Comparison of ENCODE assay signal across 8 cellular contexts in the genomic region with DNA sequence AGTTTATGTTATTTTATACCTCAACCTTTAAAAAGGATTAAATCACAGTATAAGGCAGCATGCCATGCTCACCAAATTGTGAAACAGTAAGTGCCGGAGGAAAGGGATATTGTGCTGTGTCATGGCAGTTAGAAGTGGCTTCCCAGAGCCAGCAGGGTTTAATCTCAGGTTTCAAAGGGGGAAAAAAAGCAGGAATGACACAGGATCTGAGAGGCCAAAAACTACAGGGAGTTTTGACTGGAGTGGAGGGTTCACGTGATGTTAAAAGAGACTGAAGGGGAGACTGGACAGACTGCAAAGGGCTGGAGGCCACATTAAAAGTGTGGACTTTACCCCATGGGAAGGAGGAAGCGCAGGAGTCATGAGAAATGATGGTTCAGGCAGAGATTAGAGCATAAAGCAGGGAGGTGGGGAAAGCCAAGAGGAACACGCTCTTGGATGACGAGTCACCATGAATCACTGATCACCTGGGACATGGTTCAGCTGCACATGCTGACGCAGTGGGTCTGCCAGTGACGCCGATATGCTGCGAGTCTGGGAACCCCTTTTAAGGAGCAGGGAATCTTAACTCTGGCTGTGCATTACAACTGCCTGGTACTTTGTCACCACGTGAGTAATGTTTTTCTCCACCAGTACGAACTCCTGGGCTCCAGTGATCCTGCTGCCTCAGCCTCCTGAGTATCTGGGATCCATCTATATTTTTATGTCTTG. TPM values are rescaled to one million over a fixed set of nuclear protein-coding genes. Genes with fewer than 3 reads are reported as not detected.
DNase-seq lines count a peak whose midpoint lies in the region; ATAC-seq and TF ChIP-seq lines count a peak whose summit lies in the region.

No MANE protein-coding gene starts in this region.

- POLR2A ChIA-PET in PC-9 (lab: Charles Lee; ENCODE audit: unreplicated experiment) = no interaction called here
- POLR2A ChIA-PET in naive thymus-derived CD4-positive, alpha-beta T cell (lab: Charles Lee) = no interaction called here

- peak overlapping the region; percentile 97 for H3K27ac ChIP-seq in PC-9
- H3K27ac ChIP-seq in esophagus muscularis mucosa (replicated peaks in 1 of 4) = peak overlapping the region; percentile 72 to 88 (median 85)
- H3K27ac ChIP-seq in naive thymus-derived CD4-positive, alpha-beta T cell (ENCODE audit: low read depth, low read length) = no peak overlapping the region

- H3K36me3 ChIP-seq in PC-9 (ENCODE audit: low read depth) = no peaks in the 10 kb centered on the region
- peaks cover 0 to 12% (median 8%) of the 10 kb centered on the region in 4 donors for H3K36me3 ChIP-seq in esophagus muscularis mucosa
- H3K36me3 ChIP-seq in naive thymus-derived CD4-positive, alpha-beta T cell (ENCODE audit: control insufficient read depth in 2 of 3, insufficient read depth in 3 of 3, low read length in 3 of 3) = no peaks in the 10 kb centered on the region

- H3K4me2 ChIP-seq in PC-9 = peak overlapping the region; percentile 75

- H3K27me3 Mint-ChIP-seq in naive thymus-derived CD4-positive, alpha-beta T cell = peaks cover 0 to 2% (median 0%) of the 10 kb centered on the region in 5 donors

- ATAC-seq in naive thymus-derived CD4-positive, alpha-beta T cell = peak; percentile 68
- no peak for ATAC-seq in GM21717 (IDR thresholded peaks at IDR 0.05; ENCODE audit: unreplicated experiment)
- ATAC-seq in HG03571 (IDR thresholded peaks at IDR 0.05; ENCODE audit: unreplicated experiment) = no peak

- H3K9me3 Mint-ChIP-seq in naive thymus-derived CD4-positive, alpha-beta T cell = no peaks in the 10 kb centered on the region

- H3K9me3 ChIP-seq in PC-9 (ENCODE audit: insufficient read depth, low read depth) = no peaks in the 10 kb centered on the region
- H3K9me3 ChIP-seq in esophagus muscularis mucosa = no peaks in the 10 kb centered on the region
- H3K9me3 ChIP-seq in naive thymus-derived CD4-positive, alpha-beta T cell (ENCODE audit: control insufficient read depth in 2 of 3, low read length in 3 of 3) = no peaks in the 10 kb centered on the region

- peak; percentile 92 for TF ChIP-seq EP300 in esophagus muscularis mucosa (IDR thresholded peaks at IDR 0.05)

- peak overlapping the region; percentile 43; the same call in 1 of the 2 replicates for H3K4me3 ChIP-seq in PC-9
- H3K4me3 ChIP-seq in esophagus muscularis mucosa = peak overlapping the region in 2 of 4 donors; percentile 7 to 18
- H3K4me3 ChIP-seq in naive thymus-derived CD4-positive, alpha-beta T cell (ENCODE audit: low read length) = no peak overlapping the region

- no peak for TF ChIP-seq POLR2A in esophagus muscularis mucosa (IDR thresholded peaks at IDR 0.05; ENCODE audit: low read depth)

- no peak overlapping the region for H3K4me3 Mint-ChIP-seq in naive thymus-derived CD4-positive, alpha-beta T cell

- H4K20me1 ChIP-seq in PC-9 (ENCODE audit: insufficient read depth) = peaks cover 8% of the 10 kb centered on the region; the same call in 1 of the 2 replicates

- peak overlapping the region; percentile 10; the same call in 1 of the 2 replicates for H2AFZ ChIP-seq in PC-9

- H3K36me3 Mint-ChIP-seq in naive thymus-derived CD4-positive, alpha-beta T cell = peaks cover 0 to 8% (median 0%) of the 10 kb centered on the region in 5 donors

- peaks cover 43% of the 10 kb centered on the region for H3K79me2 ChIP-seq in PC-9 (ENCODE audit: low read depth)

- CTCF ChIA-PET in PC-9 (lab: Charles Lee) = no interaction called here
- CTCF ChIA-PET in naive thymus-derived CD4-positive, alpha-beta T cell (lab: Charles Lee) = no interaction called here

- H3K9me2 ChIP-seq in PC-9 (ENCODE audit: insufficient read depth) = no peaks in the 10 kb centered on the region

- TF ChIP-seq CTCF in PC-9 (conservative IDR thresholded peaks at IDR 0.05) = no peak
- no peak for TF ChIP-seq CTCF in esophagus muscularis mucosa (IDR thresholded peaks at IDR 0.05)

- peaks cover 14 to 59% (median 41%) of the 10 kb centered on the region in 7 donors for H3K4me1 Mint-ChIP-seq in naive thymus-derived CD4-positive, alpha-beta T cell

- BruUV-seq in PC-9 (replicated peaks; lab: Mats Ljungman, UMichigan) = no TSS peak

- peak overlapping the region in 5 of 9 donors; percentile 32 to 70 (median 45) for H3K27ac Mint-ChIP-seq in naive thymus-derived CD4-positive, alpha-beta T cell

- H3K4me1 ChIP-seq in PC-9 (replicated peaks; ENCODE audit: insufficient read depth) = peaks cover 62% of the 10 kb centered on the region
- peaks cover 20 to 54% (median 45%) of the 10 kb centered on the region in 4 donors for H3K4me1 ChIP-seq in esophagus muscularis mucosa
- peaks cover 12 to 15% of the 10 kb centered on the region in 2 donors for H3K4me1 ChIP-seq in naive thymus-derived CD4-positive, alpha-beta T cell (ENCODE audit: control insufficient read depth in 2 of 2, insufficient read depth in 2 of 2, low read length in 2 of 2)

- H3F3A ChIP-seq in PC-9 (ENCODE audit: insufficient read depth, low read depth) = peaks cover 60% of the 10 kb centered on the region

- H3K27me3 ChIP-seq in PC-9 (ENCODE audit: insufficient read depth, low read depth) (no peaks in the 10 kb centered on the region), esophagus muscularis mucosa (no peaks in the 10 kb centered on the region)
- no peaks in the 10 kb centered on the region for H3K27me3 ChIP-seq in naive thymus-derived CD4-positive, alpha-beta T cell (ENCODE audit: control insufficient read depth in 2 of 2, insufficient read depth in 2 of 2, low read length in 2 of 2)

- peak; percentile 84 for DNase-seq in GM04503 (ENCODE audit: low read depth)
- peak; percentile 87 to 97 for DNase-seq in PC-9
- DNase-seq in esophagus muscularis mucosa (ENCODE audit: extremely low spot score) = no peak
- no peak for DNase-seq in naive thymus-derived CD4-positive, alpha-beta T cell
- no peak for DNase-seq in activated CD8-positive, alpha-beta memory T cell treated with anti-CD3 and anti-CD28 coated beads, Interleukin-2, amount 50 U/mL, for 4 hours
- no peak for DNase-seq in activated CD4-positive, alpha-beta T cell treated with anti-CD3 and anti-CD28 coated beads for 48 hours

- 29% methylated on average over 11 of the region's 11 CpGs for WGBS in esophagus muscularis mucosa

- intact Hi-C loops in PC-9 (cut with micrococcal nuclease; ENCODE audit: unreplicated experiment) = loop anchor here (1.0 to 5.0 kb wide), 4 partner anchors 51 to 1945 kb away; partner anchors contain the start of genes MPPE1 and VAPA
- intact Hi-C loops in esophagus muscularis mucosa (cut with DNase I) = loop anchor here (10.0 kb wide), 1 partner anchor 127 kb away; the partner anchor contains the start of gene IMPA2
- intact Hi-C loops in naive thymus-derived CD4-positive, alpha-beta T cell (cut with micrococcal nuclease) = no loop called here

RNA-seq across cellular contexts. Expression of gene CHMP1B, which starts 6.1 kb away (rescaled TPM):
- total RNA-seq in PC-9 (2021) (68.0 and 73.6 TPM in 2 replicates), esophagus muscularis mucosa (10 to 100 TPM; 42.0 to 58.6 (median 49.7) TPM)
- total RNA-seq in naive thymus-derived CD4-positive, alpha-beta T cell = 100 to 1,000 TPM in 1 of 5 experiments, 10 to 100 TPM in 4; 27.2 to 115 (median 56.1) TPM
- polyA plus RNA-seq in naive thymus-derived CD4-positive, alpha-beta T cell = 10 to 100 TPM; 52.1 to 54.2 TPM

RNA-seq across cellular contexts. Expression of gene MPPE1, which starts 50.8 kb away (rescaled TPM):
- total RNA-seq in PC-9 (2021) (40.7 and 54.9 TPM in 2 replicates), esophagus muscularis mucosa (10 to 100 TPM; 10.9 to 30.2 (median 24.4) TPM)
- 10 to 100 TPM; 61.9 to 88.0 (median 86.2) TPM for total RNA-seq in naive thymus-derived CD4-positive, alpha-beta T cell
- 10 to 100 TPM; 45.6 to 47.7 TPM for polyA plus RNA-seq in naive thymus-derived CD4-positive, alpha-beta T cell

Comparison
In these comparisons a context has a peak if more than half of its experiments do, and no peak if none do; other contexts are left out.
1. DNase-seq: peak in GM04503 (single experiment) and PC-9 (2 of 2); none in esophagus muscularis mucosa (single experiment), naive thymus-derived CD4-positive, alpha-beta T cell (0 of 9), activated CD8-positive, alpha-beta memory T cell treated with anti-CD3 and anti-CD28 coated beads, Interleukin-2, amount 50 U/mL, for 4 hours (single experiment) and activated CD4-positive, alpha-beta T cell treated with anti-CD3 and anti-CD28 coated beads for 48 hours (single experiment).
2. intact Hi-C loops: an anchor here in PC-9 (1.0 to 5.0 kb wide) and esophagus muscularis mucosa (10.0 kb wide); none called in naive thymus-derived CD4-positive, alpha-beta T cell.